ENCODE assay signal across 20 cellular contexts in the genomic region with DNA sequence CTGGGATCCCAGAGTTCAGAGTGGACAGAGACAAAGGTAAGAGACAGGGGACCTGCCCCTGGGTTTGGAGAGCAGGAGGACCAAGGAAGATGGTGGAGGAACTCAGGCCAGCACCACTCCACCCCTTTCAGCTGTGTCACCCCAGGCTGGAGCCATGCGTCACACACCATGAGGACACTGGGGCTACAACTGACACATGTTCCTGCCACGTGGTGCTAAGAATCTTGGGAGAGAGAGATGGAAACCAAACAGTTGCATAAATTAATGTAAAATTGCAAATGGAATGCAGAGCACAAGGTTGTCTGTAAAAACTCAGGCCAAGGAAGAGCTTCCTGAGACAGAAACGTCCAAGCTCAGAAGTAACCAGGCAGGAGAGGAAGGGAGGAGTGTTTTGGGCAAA. TPM values are rescaled to one million over a fixed set of nuclear protein-coding genes. Genes with fewer than 3 reads are reported as not detected.
"Had no signal": no experiment of that assay in that cellular context is flagged by ENCODE, and none has a peak within 500 bp of the region (broad histone marks: within the 10 kb centered on the region; RNA-seq: fewer than 3 reads in every experiment).

No MANE protein-coding gene starts in this region.

- H3K9me3 ChIP-seq: Peyer's patch had no signal

- H3K36me3 ChIP-seq: Peyer's patch had no signal

- H3K27ac ChIP-seq: Peyer's patch, RWPE1 had no signal

- FAIRE-seq: astrocyte had no signal

- ATAC-seq: activated CD8-positive, alpha-beta memory T cell treated with anti-CD3 and anti-CD28 coated beads, Interleukin-2, amount 10 ng/mL, durations not matched to agents 7 days and 5 days had no signal

- DNase-seq: activated B cell treated with CpG ODN at 0.5 μM for 24 hours; activated CD4-positive, alpha-beta T cell treated with anti-CD3 and anti-CD28 coated beads for 1 hour; activated CD4-positive, alpha-beta T cell treated with anti-CD3 and anti-CD28 coated beads, Interleukin-2, amount 10 ng/mL, durations not matched to agents 24 days and 14 days; activated CD4-positive, alpha-beta T cell treated with anti-CD3 and anti-CD28 coated beads, Interleukin-2, amount 50 U/mL, for 48 hours; activated CD8-positive, alpha-beta memory T cell treated with anti-CD3 and anti-CD28 coated beads, Interleukin-2, amount 10 ng/mL, durations not matched to agents 7 days and 5 days; activated effector memory CD4-positive, alpha-beta T cell treated with Interleukin-2 at 50 U/mL for 16 hours; activated naive CD4-positive, alpha-beta T cell; activated T-cell treated with anti-CD3 and anti-CD28 coated beads, Interleukin-2, amount 50 U/mL, for 24 hours; amygdala; Karpas-422; NCI-H1092; NCI-H1417 treated with DMSO at 0.1 percent for 48 hours; NCI-H1694; NCI-H2029; NCI-H510A treated with DMSO at 0.1 percent for 48 hours; Peyer's patch; SHP77 treated with DMSO at 0.1 percent for 48 hours had no signal

- H3K27me3 ChIP-seq: Peyer's patch had no signal

- H3K4me3 ChIP-seq: Peyer's patch had no signal

RNA-seq across cellular contexts. Expression of a gene that starts 55.0 kb away (rescaled TPM):
- total RNA-seq: activated B cell treated with CpG ODN at 0.5 μM for 24 hours; activated CD8-positive, alpha-beta memory T cell treated with anti-CD3 and anti-CD28 coated beads, Interleukin-2, amount 10 ng/mL, durations not matched to agents 7 days and 5 days; astrocyte; M059J had no signal
